ENCODE assay signal across 11 cellular contexts in genomic region chr16:85394511-85395206, GRCh38.
DNase-seq lines count a peak whose midpoint lies in the region; ATAC-seq, FAIRE-seq and TF ChIP-seq lines count a peak whose summit lies in the region.
"Had no signal": no experiment of that assay in that cellular context is flagged by ENCODE, and none has a peak within 500 bp of the region (broad histone marks: within the 10 kb centered on the region; RNA-seq: fewer than 3 reads in every experiment).

No MANE protein-coding gene starts in this region.

- FAIRE-seq in RCC 7860 (lab: Jason Lieb, UNC): no peak

- no peak overlapping the region for H3K4me3 Mint-ChIP-seq in natural killer cell
- H3K4me3 Mint-ChIP-seq in stimulated activated memory B cell treated with anti-CD40 and anti-IgM and Interleukin-4, amounts not matched to agents 10 μg/mL and 1 μg/mL and 100 μg/mL, for 72 hours: no peak overlapping the region

- H3K27me3 ChIP-seq in ACC112 (ENCODE audit: insufficient read depth, low read length): no peaks in the 10 kb centered on the region

- H3K4me1 Mint-ChIP-seq in natural killer cell: no peaks in the 10 kb centered on the region
- H3K4me1 Mint-ChIP-seq in stimulated activated memory B cell treated with anti-CD40 and anti-IgM and Interleukin-4, amounts not matched to agents 10 μg/mL and 1 μg/mL and 100 μg/mL, for 72 hours: peaks cover 6% of the 10 kb centered on the region

- intact Hi-C loops in natural killer cell (cut with micrococcal nuclease): no loop called here

- DNase-seq in NAMALWA (ENCODE audit: low spot score): peak; percentile 50
- no peak for DNase-seq in epithelial cell of prostate (ENCODE audit: low read depth, low spot score)
- peak; percentile 13 for DNase-seq in natural killer cell
- no peak for DNase-seq in HuH-7 (ENCODE audit: low spot score)
- no peak for DNase-seq in germinal center (ENCODE audit: low spot score)
- DNase-seq in RCC 7860 (ENCODE audit: low spot score): no peak
- DNase-seq: activated CD4-positive, alpha-beta T cell treated with anti-CD3 and anti-CD28 coated beads for 1 hour; NCI-H1930 had no signal

- no peak overlapping the region for H3K4me3 ChIP-seq in ACC112 (ENCODE audit: low read depth, low read length)

- no peaks in the 10 kb centered on the region for H3K36me3 ChIP-seq in ACC112 (ENCODE audit: insufficient read depth, low read length)

- peaks cover 0 to 5% of the 10 kb centered on the region in 2 donors for H3K27me3 Mint-ChIP-seq in natural killer cell (ENCODE audit: low read depth in 2 of 2)
- H3K27me3 Mint-ChIP-seq in stimulated activated memory B cell treated with anti-CD40 and anti-IgM and Interleukin-4, amounts not matched to agents 10 μg/mL and 1 μg/mL and 100 μg/mL, for 72 hours: peaks cover 31% of the 10 kb centered on the region

- ATAC-seq in natural killer cell: no peak
- no peak for ATAC-seq in stimulated activated memory B cell treated with anti-CD40 and anti-IgM and Interleukin-4, amounts not matched to agents 10 μg/mL and 1 μg/mL and 100 μg/mL, for 72 hours

- H3K4me1 ChIP-seq in ACC112 (ENCODE audit: control insufficient read depth, insufficient read depth, low read length, unreplicated experiment): peaks cover 47% of the 10 kb centered on the region
- H3K4me1 ChIP-seq: parathyroid adenoma had no signal

- no peak overlapping the region for H3K27ac Mint-ChIP-seq in natural killer cell
- no peak overlapping the region for H3K27ac Mint-ChIP-seq in stimulated activated memory B cell treated with anti-CD40 and anti-IgM and Interleukin-4, amounts not matched to agents 10 μg/mL and 1 μg/mL and 100 μg/mL, for 72 hours

- no peak overlapping the region for H2AFZ ChIP-seq in ACC112 (ENCODE audit: low read length, unreplicated experiment)
- H2AFZ ChIP-seq: parathyroid adenoma had no signal

- H3K36me3 Mint-ChIP-seq in natural killer cell: no peaks in the 10 kb centered on the region
- H3K36me3 Mint-ChIP-seq in stimulated activated memory B cell treated with anti-CD40 and anti-IgM and Interleukin-4, amounts not matched to agents 10 μg/mL and 1 μg/mL and 100 μg/mL, for 72 hours: no peaks in the 10 kb centered on the region

- H3K9me3 Mint-ChIP-seq in natural killer cell: no peaks in the 10 kb centered on the region
- no peaks in the 10 kb centered on the region for H3K9me3 Mint-ChIP-seq in stimulated activated memory B cell treated with anti-CD40 and anti-IgM and Interleukin-4, amounts not matched to agents 10 μg/mL and 1 μg/mL and 100 μg/mL, for 72 hours

- TF ChIP-seq CTCF in natural killer cell (IDR thresholded peaks at IDR 0.05): no peak

- peaks cover 8% of the 10 kb centered on the region for H3K79me2 ChIP-seq in ACC112 (ENCODE audit: control insufficient read depth, insufficient read depth, low read length, unreplicated experiment)

- peak overlapping the region; percentile 52 for H3K27ac ChIP-seq in ACC112 (ENCODE audit: low read depth, low read length)
- H3K27ac ChIP-seq in epithelial cell of prostate: peak overlapping the region; percentile 87
- H3K27ac ChIP-seq: parathyroid adenoma had no signal

Comparison
In these comparisons a context has a peak if more than half of its experiments do, and no peak if none do; other contexts are left out.
1. DNase-seq: peak in NAMALWA (single experiment) and natural killer cell (single experiment); none in epithelial cell of prostate (single experiment), HuH-7 (single experiment), germinal center (single experiment) and RCC 7860 (single experiment).